8 cellular contexts compared by ENCODE assay signal in the genomic region with DNA sequence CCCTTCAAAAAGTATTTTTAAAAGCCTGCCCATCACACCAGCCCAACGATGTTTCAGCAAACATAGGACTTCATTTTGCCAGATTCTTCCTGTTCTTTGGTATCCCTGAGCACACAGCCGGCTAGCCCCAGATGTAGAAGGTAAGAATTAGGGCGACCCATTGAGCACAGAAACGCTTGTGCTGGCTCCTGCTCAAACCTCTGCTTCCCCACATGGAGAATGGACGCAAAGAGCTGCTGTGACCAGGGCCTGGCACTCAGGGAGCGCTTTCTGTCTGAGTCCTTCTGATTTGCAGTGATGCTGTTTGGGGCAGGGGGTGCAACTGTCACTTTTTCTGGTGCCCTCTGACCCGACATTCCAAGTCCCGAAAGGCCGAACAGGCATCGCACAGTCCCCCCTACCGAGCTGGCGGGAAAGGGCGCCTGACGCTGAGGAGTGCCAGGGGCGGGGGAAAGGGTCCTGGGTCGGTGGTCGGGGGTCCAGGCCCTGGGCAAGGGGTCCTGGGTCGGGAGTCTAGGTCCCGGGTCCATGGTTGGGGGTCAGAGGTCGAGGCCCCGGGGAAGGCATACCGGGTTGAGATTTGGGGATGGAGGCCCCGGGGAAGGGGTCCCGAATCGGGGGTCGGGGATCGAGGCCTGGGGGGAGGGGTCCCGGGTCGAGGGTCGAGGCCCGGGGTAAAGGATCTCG. TPM values are rescaled to one million over a fixed set of nuclear protein-coding genes. Genes with fewer than 3 reads are reported as not detected.
DNase-seq lines count a peak whose midpoint lies in the region; ATAC-seq, FAIRE-seq and TF ChIP-seq lines count a peak whose summit lies in the region.

No MANE protein-coding gene starts in this region.

- no peaks in the 10 kb centered on the region for H3K9me2 ChIP-seq in PC-3 (replicated peaks; ENCODE audit: low read length)

- H3K9ac ChIP-seq in BLaER1 treated with 17β-estradiol and CSF1 and Interleukin-3, amounts not matched to agents 10 nM and 100 nM = peak overlapping the region; percentile 90 to 99 (median 95)
- peak overlapping the region; percentile 91 for H3K9ac ChIP-seq in PC-3 (ENCODE audit: low read length)

- H4K20me1 ChIP-seq in BLaER1 treated with 17β-estradiol and CSF1 and Interleukin-3, amounts not matched to agents 10 nM and 100 nM = peaks cover 34 to 76% (median 47%) of the 10 kb centered on the region in 11 experiments; a peak in 21 of 22 replicates
- no peaks in the 10 kb centered on the region for H4K20me1 ChIP-seq in PC-3 (ENCODE audit: low read length)

- TSS peak; percentile 46 for BruUV-seq in PC-3 (replicated peaks; lab: Mats Ljungman, UMichigan)

- H3K4me2 ChIP-seq in BLaER1 treated with 17β-estradiol and CSF1 and Interleukin-3, amounts not matched to agents 10 nM and 100 nM = peak overlapping the region; percentile 87 to 99 (median 96)
- peak overlapping the region; percentile 95 for H3K4me2 ChIP-seq in PC-3 (ENCODE audit: low read length)

- intact Hi-C loops in PC-3 (cut with micrococcal nuclease) = no loop called here

- CTCF ChIA-PET in PC-3 (lab: Charles Lee) = no interaction called here

- no peak for ATAC-seq in PC-3
- ATAC-seq in GM21737 (IDR thresholded peaks at IDR 0.05; ENCODE audit: unreplicated experiment) = no peak
- ATAC-seq in GM18861 (IDR thresholded peaks at IDR 0.05; ENCODE audit: unreplicated experiment) = no peak

- POLR2A ChIA-PET in PC-3 (lab: Charles Lee; ENCODE audit: unreplicated experiment) = no interaction called here

- H3F3A ChIP-seq in PC-3 (ENCODE audit: low read length, unreplicated experiment) = no peaks in the 10 kb centered on the region

- peaks cover 29 to 53% (median 43%) of the 10 kb centered on the region in 11 experiments for H3K36me3 ChIP-seq in BLaER1 treated with 17β-estradiol and CSF1 and Interleukin-3, amounts not matched to agents 10 nM and 100 nM
- H3K36me3 ChIP-seq in PC-3 (ENCODE audit: low read depth, low read length) = peaks cover 9% of the 10 kb centered on the region; the same call in 1 of the 2 replicates
- peaks cover 38% of the 10 kb centered on the region for H3K36me3 ChIP-seq in neuron (ENCODE audit: insufficient read depth, low read length)

- H2AFZ ChIP-seq in PC-3 (ENCODE audit: low read length) (no peak overlapping the region), neuron (ENCODE audit: low read depth, low read length) (no peak overlapping the region)

- peaks cover 29 to 48% (median 37%) of the 10 kb centered on the region in 10 experiments for H3K4me1 ChIP-seq in BLaER1 treated with 17β-estradiol and CSF1 and Interleukin-3, amounts not matched to agents 10 nM and 100 nM
- H3K4me1 ChIP-seq in PC-3 (ENCODE audit: insufficient read depth, low read length) = no peaks in the 10 kb centered on the region; the same call in 1 of the 2 replicates
- peaks cover 13% of the 10 kb centered on the region for H3K4me1 ChIP-seq in neuron (ENCODE audit: insufficient read depth, low read length)

- peak overlapping the region; percentile 77 to 99 (median 93) for H3K4me3 ChIP-seq in BLaER1 treated with 17β-estradiol and CSF1 and Interleukin-3, amounts not matched to agents 10 nM and 100 nM
- H3K4me3 ChIP-seq in PC-3 (ENCODE audit: low read length) (peak overlapping the region; percentile 85), epithelial cell of esophagus (ENCODE audit: low read length) (peak overlapping the region; percentile 95), neuron (ENCODE audit: low read length) (peak overlapping the region; percentile 92)

- TF ChIP-seq CTCF in PC-3 (conservative IDR thresholded peaks at IDR 0.05; ENCODE audit: low read depth, low read length) (no peak), epithelial cell of esophagus (IDR thresholded peaks at IDR 0.05; ENCODE audit: insufficient read depth, low read depth, low read length, missing control alignments) (no peak)

- H3K9me3 ChIP-seq in BLaER1 treated with 17β-estradiol and CSF1 and Interleukin-3, amounts not matched to agents 10 nM and 100 nM (replicated peaks in 1 of 11) = no peaks in the 10 kb centered on the region
- H3K9me3 ChIP-seq in PC-3 (ENCODE audit: low read length) (no peaks in the 10 kb centered on the region), neuron (ENCODE audit: low read length) (peaks cover 3% of the 10 kb centered on the region)

- peak overlapping the region; percentile 85 to 94 (median 89) for H3K27ac ChIP-seq in BLaER1 treated with 17β-estradiol and CSF1 and Interleukin-3, amounts not matched to agents 10 nM and 100 nM
- H3K27ac ChIP-seq in PC-3 (ENCODE audit: low read length) (no peak overlapping the region), caudate nucleus (ENCODE audit: low read depth, low read length) (no peak overlapping the region)

- H3K27me3 ChIP-seq in BLaER1 treated with 17β-estradiol and CSF1 and Interleukin-3, amounts not matched to agents 10 nM and 100 nM = no peaks in the 10 kb centered on the region
- no peaks in the 10 kb centered on the region for H3K27me3 ChIP-seq in PC-3 (ENCODE audit: low read length)
- H3K27me3 ChIP-seq in neuron (ENCODE audit: insufficient read depth, low read length) = no peaks in the 10 kb centered on the region

- DNase-seq in PC-3 = no peak
- DNase-seq in epithelial cell of esophagus (ENCODE audit: low read depth) = no peak
- DNase-seq in caudate nucleus (lab: John Stamatoyannopoulos, UW) = no peak
- no peak for DNase-seq in GM12892 (ENCODE audit: insufficient read length)

- no peak for TF ChIP-seq POLR2A in GM12892 (IDR thresholded peaks at IDR 0.05; ENCODE audit: low read depth, low read length)

- FAIRE-seq in GM12892 (lab: Jason Lieb, UNC) = no peak

- peaks cover 58% of the 10 kb centered on the region for H3K79me2 ChIP-seq in PC-3 (ENCODE audit: low read length)

RNA-seq across cellular contexts. Expression of gene CHMP1A, which starts 0.9 kb away (rescaled TPM):
- total RNA-seq in PC-3 (2014; rRNA removed) = 108 and 133 TPM in 2 replicates
- 29.3 TPM for polyA plus RNA-seq in GM12892 (2012; ENCODE audit: missing spikeins)

RNA-seq across cellular contexts. Expression of gene SPATA33, which starts 1.1 kb away (rescaled TPM):
- 7.9 and 10.1 TPM in 2 replicates for total RNA-seq in PC-3 (2014; rRNA removed)
- 7.3 TPM for polyA plus RNA-seq in GM12892 (2012; ENCODE audit: missing spikeins)

RNA-seq across cellular contexts. Expression of gene CDK10, which starts 29.9 kb away (rescaled TPM):
- 50.0 and 51.1 TPM in 2 replicates for total RNA-seq in PC-3 (2014; rRNA removed)
- 40.0 TPM for polyA plus RNA-seq in GM12892 (2012; ENCODE audit: missing spikeins)

RNA-seq across cellular contexts. Expression of gene DPEP1, which starts 43.1 kb away (rescaled TPM):
- total RNA-seq in PC-3 (2014; rRNA removed) = 0.23 TPM in 1 of 2 replicates, not detected in the other
- not detected for polyA plus RNA-seq in GM12892 (2012; ENCODE audit: missing spikeins)

RNA-seq across cellular contexts. Expression of gene SPATA2L, which starts 44.9 kb away (rescaled TPM):
- total RNA-seq in PC-3 (2014; rRNA removed) = 12.2 and 21.5 TPM in 2 replicates
- 1.1 TPM for polyA plus RNA-seq in GM12892 (2012; ENCODE audit: missing spikeins)

Comparison
In these comparisons a context has a peak if more than half of its experiments do, and no peak if none do; other contexts are left out.
1. H3K27ac ChIP-seq: peak in BLaER1 treated with 17β-estradiol and CSF1 and Interleukin-3, amounts not matched to agents 10 nM and 100 nM (11 of 11); none in PC-3 (single experiment) and caudate nucleus (single experiment).
2. Peak in every context shown above with its lines, with median percentiles within 50 percentile points of each other: H3K4me3 ChIP-seq.